In the genomic region with DNA sequence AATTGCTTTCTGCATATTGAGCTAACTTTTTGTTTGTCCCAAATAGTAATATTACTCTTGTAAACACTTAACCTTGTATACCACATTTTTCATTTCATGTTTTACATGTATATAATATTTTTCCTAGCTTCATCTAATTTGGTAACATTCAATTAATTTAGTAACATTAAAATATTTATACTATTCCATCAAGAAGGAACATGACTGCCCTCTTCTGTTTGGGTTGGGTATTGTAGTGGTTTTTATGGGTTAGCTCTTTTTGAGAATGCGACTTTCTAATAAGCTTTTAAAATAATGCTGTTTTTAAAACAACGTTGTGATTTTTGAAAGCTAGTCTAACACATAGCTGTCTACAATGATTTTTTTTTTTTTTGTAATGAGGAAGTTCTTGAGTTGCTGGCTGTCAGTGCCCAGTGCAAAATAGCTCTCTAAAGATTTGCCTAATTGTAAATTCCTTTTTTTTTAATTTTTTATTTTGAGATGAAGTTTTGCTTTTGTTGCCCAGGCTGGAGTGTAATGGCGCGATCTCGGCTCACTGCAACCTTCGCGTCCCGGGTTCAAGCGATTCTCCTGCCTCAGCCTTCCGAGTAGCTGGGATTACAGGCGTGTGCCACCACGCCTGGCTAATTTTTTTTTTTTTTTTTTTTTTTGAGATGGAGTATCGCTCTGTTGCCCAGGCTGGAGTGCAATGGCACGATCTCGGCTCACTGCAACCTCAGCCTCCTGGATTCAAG, we compare ENCODE assay signal across 8 cellular contexts. TPM values are rescaled to one million over a fixed set of nuclear protein-coding genes. Genes with fewer than 3 reads are reported as not detected.
DNase-seq lines count a peak whose midpoint lies in the region; ATAC-seq and TF ChIP-seq lines count a peak whose summit lies in the region.
"Not testable (repeated sequence)": the region's sequence is repeated elsewhere in the genome, so short reads cannot be mapped to it uniquely, and the experiment has no call there.

No MANE protein-coding gene starts in this region.

- H3K4me3 ChIP-seq in AG04450 (ENCODE audit: low read depth, low read length); right atrium auricular region; ovary: not testable (repeated sequence)

- H3K27ac Mint-ChIP-seq in WTC11, result not testable (repeated sequence)
- peak overlapping the region; percentile 74 for H3K27ac Mint-ChIP-seq in central memory CD8-positive, alpha-beta T cell (ENCODE audit: low read depth)

- POLR2A ChIA-PET in AG04450 (lab: Yijun Ruan, JAX) (interaction anchor here (0.6 to 1.9 kb wide), 4 partner anchors 85 to 844 kb away, joined by 5 to 14 read pairs (median 6); no protein-coding TSS in a partner anchor), GM10248 (lab: Yijun Ruan, JAX) (interaction anchor here (0.6 to 1.6 kb wide), 8 partner anchors 15 to 372 kb away, joined by 3 to 7 read pairs (median 3); no protein-coding TSS in a partner anchor), WTC11 (lab: Charles Lee) (interaction anchor here (0.6 to 1.8 kb wide), 4 partner anchors 70 to 624 kb away, joined by 3 to 7 read pairs (median 4); no protein-coding TSS in a partner anchor)

- TF ChIP-seq EP300 in ovary (IDR thresholded peaks at IDR 0.05), result not testable (repeated sequence)

- TF ChIP-seq POLR2A in ovary (IDR thresholded peaks at IDR 0.05), result not testable (repeated sequence)

- CTCF ChIA-PET in AG04450 (lab: Charles Lee) (interaction anchor here (0.5 to 3.6 kb wide), 97 partner anchors 9 to 833 kb away, joined by 3 to 407 read pairs (median 4); no protein-coding TSS in a partner anchor), GM10248 (lab: Yijun Ruan, JAX) (interaction anchor here (0.6 to 6.4 kb wide), 65 partner anchors 10 to 461 kb away, joined by 3 to 191 read pairs (median 5); a partner anchor contains a TSS), WTC11 (lab: Charles Lee) (interaction anchor here (0.6 to 5.0 kb wide), 38 partner anchors 9 to 455 kb away, joined by 3 to 195 read pairs (median 4); no protein-coding TSS in a partner anchor)

- peaks cover 55% of the 10 kb centered on the region for H3K36me3 ChIP-seq in right atrium auricular region
- not testable (repeated sequence) for H3K36me3 ChIP-seq in ovary

- peaks cover 11% of the 10 kb centered on the region for H3K4me1 Mint-ChIP-seq in WTC11
- peaks cover 45% of the 10 kb centered on the region for H3K4me1 Mint-ChIP-seq in central memory CD8-positive, alpha-beta T cell

- not testable (repeated sequence) for H3K27ac ChIP-seq in AG04450 (ENCODE audit: low read depth, low read length); right atrium auricular region; ovary

- intact Hi-C loops in ovary (cut with DNase I), result not testable (repeated sequence)

- 79 to 80% (median 80%) methylated on average over 15 of the region's 15 CpGs for WGBS in ovary, 3 donors

- DNase-seq in AG04450 (ENCODE audit: low read depth, low spot score); GM10248 (ENCODE audit: extremely low spot score); WTC11 (ENCODE audit: low spot score); right atrium auricular region (ENCODE audit: low spot score): not testable (repeated sequence)
- peak; percentile 57 for DNase-seq in MV-4-11 (lab: John Stamatoyannopoulos, UW)
- DNase-seq in NOMO-1 (lab: John Stamatoyannopoulos, UW; ENCODE audit: unreplicated experiment in 2 of 2), result peak; percentile 42 to 80
- peak in 1 of 2 donors; percentile 51 for DNase-seq in central memory CD8-positive, alpha-beta T cell (ENCODE audit: low spot score in 2 of 2)
- peak in 1 of 5 donors; percentile 24 for DNase-seq in ovary

- not testable (repeated sequence) for H3K9me3 ChIP-seq in AG04450 (ENCODE audit: control insufficient read depth, insufficient read depth, low read length); right atrium auricular region; ovary

- TF ChIP-seq CTCF in AG04450 (IDR thresholded peaks at IDR 0.05; ENCODE audit: low read depth, low read length) (peak; percentile 74), GM10248 (IDR thresholded peaks at IDR 0.05; ENCODE audit: control extremely low read depth, extremely low read depth, low read depth, missing control alignments) (peak; percentile 53), WTC11 (IDR thresholded peaks at IDR 0.05) (peak; percentile 62), right atrium auricular region (IDR thresholded peaks at IDR 0.05) (peak; percentile 50 to 78), ovary (IDR thresholded peaks at IDR 0.05) (peak; percentile 23 to 71 (median 68))

- H3K36me3 Mint-ChIP-seq in WTC11, result peaks cover 48% of the 10 kb centered on the region
- H3K36me3 Mint-ChIP-seq in central memory CD8-positive, alpha-beta T cell (ENCODE audit: insufficient read depth), result peaks cover 82% of the 10 kb centered on the region

- not testable (repeated sequence) for H3K27me3 Mint-ChIP-seq in WTC11 (ENCODE audit: low read depth); central memory CD8-positive, alpha-beta T cell

- H3K4me3 Mint-ChIP-seq in WTC11; central memory CD8-positive, alpha-beta T cell: not testable (repeated sequence)

- not testable (repeated sequence) for H3K9me3 Mint-ChIP-seq in WTC11; central memory CD8-positive, alpha-beta T cell

- not testable (repeated sequence) for ATAC-seq in WTC11; central memory CD8-positive, alpha-beta T cell (replicated peaks; ENCODE audit: extremely low read depth, poor library complexity, severe bottlenecking)

- peaks cover 0 to 19% of the 10 kb centered on the region in 2 donors for H3K4me1 ChIP-seq in right atrium auricular region
- not testable (repeated sequence) for H3K4me1 ChIP-seq in ovary (ENCODE audit: insufficient read depth)

- H3K27me3 ChIP-seq in AG04450 (ENCODE audit: control insufficient read depth, insufficient read depth, low read length); right atrium auricular region; ovary: not testable (repeated sequence)

RNA-seq across cellular contexts. Expression of a gene that starts 4.9 kb away (rescaled TPM):
- polyA plus RNA-seq in AG04450 (2011; rRNA removed) (220 and 367 TPM in 2 replicates), ovary (100 to 1,000 TPM in 1 of 2 donors, 10 to 100 TPM in 1; 91.9 to 185 TPM)
- polyA minus RNA-seq in AG04450 (2011; rRNA and poly(A)+ RNA removed), result 14.4 and 31.4 TPM in 2 replicates
- total RNA-seq in WTC11 (2021) (255 to 258 TPM (median 258 TPM) in 3 replicates), right atrium auricular region (100 to 1,000 TPM; 145 to 209 TPM), ovary (100 to 1,000 TPM; 112 to 180 (median 124) TPM)
